ENCODE assay signal across 17 cellular contexts in genomic region chr7:13442226-13442625, GRCh38.
"Had no signal": no experiment of that assay in that cellular context is flagged by ENCODE, and none has a peak within 500 bp of the region (broad histone marks: within the 10 kb centered on the region; RNA-seq: fewer than 3 reads in every experiment).

No MANE protein-coding gene starts in this region.

- H3K4me3 Mint-ChIP-seq: naive thymus-derived CD4-positive, alpha-beta T cell; nephron progenitor cell; stimulated activated memory B cell treated with anti-CD40 and anti-IgM and Interleukin-4, amounts not matched to agents 10 μg/mL and 1 μg/mL and 100 μg/mL, for 72 hours; stimulated activated naive CD8-positive, alpha-beta T cell treated with anti-CD3 and anti-CD28 coated beads, Interleukin-15, Interleukin-2, amounts not matched to agents 100 ng/mL and 50 ng/mL, for 24 hours had no signal

- H3K4me3 ChIP-seq: esophagus muscularis mucosa, heart right ventricle, psoas muscle, right lobe of liver, tibial artery, upper lobe of right lung, vagina had no signal

- ATAC-seq: heart right ventricle; naive thymus-derived CD4-positive, alpha-beta T cell; psoas muscle; right lobe of liver; stimulated activated memory B cell treated with anti-CD40 and anti-IgM and Interleukin-4, amounts not matched to agents 10 μg/mL and 1 μg/mL and 100 μg/mL, for 72 hours; upper lobe of right lung had no signal

- H3K27ac Mint-ChIP-seq: naive thymus-derived CD4-positive, alpha-beta T cell; nephron progenitor cell; stimulated activated memory B cell treated with anti-CD40 and anti-IgM and Interleukin-4, amounts not matched to agents 10 μg/mL and 1 μg/mL and 100 μg/mL, for 72 hours; stimulated activated naive CD8-positive, alpha-beta T cell treated with anti-CD3 and anti-CD28 coated beads, Interleukin-15, Interleukin-2, amounts not matched to agents 100 ng/mL and 50 ng/mL, for 24 hours had no signal

- DNase-seq: effector memory CD4-positive, alpha-beta T cell; heart right ventricle; hypothalamus; kidney glomerular epithelial cell; mammary epithelial cell; naive thymus-derived CD4-positive, alpha-beta T cell; nephron progenitor cell; psoas muscle; retina; right lobe of liver; stimulated activated CD4-positive, alpha-beta T cell treated with anti-CD3 and anti-CD28 coated beads, Interleukin-4, amount 100 ng/mL, for 24 hours; tibial artery; upper lobe of right lung had no signal

- H3K36me3 Mint-ChIP-seq: naive thymus-derived CD4-positive, alpha-beta T cell; stimulated activated memory B cell treated with anti-CD40 and anti-IgM and Interleukin-4, amounts not matched to agents 10 μg/mL and 1 μg/mL and 100 μg/mL, for 72 hours had no signal

- H3K9me3 Mint-ChIP-seq: nephron progenitor cell; stimulated activated memory B cell treated with anti-CD40 and anti-IgM and Interleukin-4, amounts not matched to agents 10 μg/mL and 1 μg/mL and 100 μg/mL, for 72 hours; stimulated activated naive CD8-positive, alpha-beta T cell treated with anti-CD3 and anti-CD28 coated beads, Interleukin-15, Interleukin-2, amounts not matched to agents 100 ng/mL and 50 ng/mL, for 24 hours had no signal

- H3K4me1 Mint-ChIP-seq: naive thymus-derived CD4-positive, alpha-beta T cell; nephron progenitor cell; stimulated activated memory B cell treated with anti-CD40 and anti-IgM and Interleukin-4, amounts not matched to agents 10 μg/mL and 1 μg/mL and 100 μg/mL, for 72 hours had no signal

- H3K27me3 Mint-ChIP-seq: naive thymus-derived CD4-positive, alpha-beta T cell; stimulated activated memory B cell treated with anti-CD40 and anti-IgM and Interleukin-4, amounts not matched to agents 10 μg/mL and 1 μg/mL and 100 μg/mL, for 72 hours; stimulated activated naive CD8-positive, alpha-beta T cell treated with anti-CD3 and anti-CD28 coated beads, Interleukin-15, Interleukin-2, amounts not matched to agents 100 ng/mL and 50 ng/mL, for 24 hours had no signal
